2 cellular contexts compared by ENCODE assay signal in the genomic region with DNA sequence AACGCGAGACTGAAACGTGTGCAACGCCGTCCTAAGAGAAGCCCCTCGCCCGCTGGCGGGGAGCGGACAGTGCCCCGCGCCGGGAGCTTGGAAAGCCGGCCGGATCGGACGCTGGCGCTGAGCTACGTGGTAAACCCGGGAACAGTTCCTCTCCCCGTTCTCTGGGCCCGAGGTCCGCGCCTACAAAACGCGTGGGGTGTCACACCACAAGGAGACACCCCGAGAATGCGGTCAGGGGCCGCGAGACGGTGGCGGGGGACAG.
TF ChIP-seq lines count a peak whose summit lies in the region.

No MANE protein-coding gene starts in this region.

TF ChIP-seq in K562, 482 proteins besides CTCF, POLR2A, EP300 and RAD21 (continues in another document):
- TF ChIP-seq, protein P1, sequence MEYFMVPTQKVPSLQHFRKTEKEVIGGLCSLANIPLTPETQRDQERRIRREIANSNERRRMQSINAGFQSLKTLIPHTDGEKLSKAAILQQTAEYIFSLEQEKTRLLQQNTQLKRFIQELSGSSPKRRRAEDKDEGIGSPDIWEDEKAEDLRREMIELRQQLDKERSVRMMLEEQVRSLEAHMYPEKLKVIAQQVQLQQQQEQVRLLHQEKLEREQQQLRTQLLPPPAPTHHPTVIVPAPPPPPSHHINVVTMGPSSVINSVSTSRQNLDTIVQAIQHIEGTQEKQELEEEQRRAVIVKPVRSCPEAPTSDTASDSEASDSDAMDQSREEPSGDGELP (CRISPR knock-in tag; IDR thresholded peaks at IDR 0.05; ENCODE audit: borderline replicate concordance), result 0 out of 2 replicates have a peak, but pooled peaks have one; percentile 27
- no peak for TF ChIP-seq PCBP1 (IDR thresholded peaks at IDR 0.05; ENCODE audit: low read depth, low read length, poor library complexity, severe bottlenecking)
- peak; percentile 52; the same call in 1 of the 2 replicates for TF ChIP-seq ZBTB7A (IDR thresholded peaks at IDR 0.05; ENCODE audit: borderline replicate concordance, control insufficient read depth, low read depth, low read length)
- no peak for TF ChIP-seq HIVEP1 (CRISPR knock-in tag; IDR thresholded peaks at IDR 0.05)
- no peak for TF ChIP-seq HDAC1 (IDR thresholded peaks at IDR 0.05)
- no peak for TF ChIP-seq MAFK (IDR thresholded peaks at IDR 0.05; ENCODE audit: low read length)
- TF ChIP-seq POLR2H (tag; IDR thresholded peaks at IDR 0.05; ENCODE audit: low read depth), result no peak
- TF ChIP-seq TEAD4 (IDR thresholded peaks at IDR 0.05; ENCODE audit: low read length), result no peak
- no peak for TF ChIP-seq TEAD4 (CRISPR knock-in tag; IDR thresholded peaks at IDR 0.05; ENCODE audit: borderline replicate concordance)
- TF ChIP-seq NRF1 (conservative IDR thresholded peaks at IDR 0.05 in 1 of 2, IDR thresholded peaks at IDR 0.05 in 1 of 2), result no peak
- TF ChIP-seq, protein P2, sequence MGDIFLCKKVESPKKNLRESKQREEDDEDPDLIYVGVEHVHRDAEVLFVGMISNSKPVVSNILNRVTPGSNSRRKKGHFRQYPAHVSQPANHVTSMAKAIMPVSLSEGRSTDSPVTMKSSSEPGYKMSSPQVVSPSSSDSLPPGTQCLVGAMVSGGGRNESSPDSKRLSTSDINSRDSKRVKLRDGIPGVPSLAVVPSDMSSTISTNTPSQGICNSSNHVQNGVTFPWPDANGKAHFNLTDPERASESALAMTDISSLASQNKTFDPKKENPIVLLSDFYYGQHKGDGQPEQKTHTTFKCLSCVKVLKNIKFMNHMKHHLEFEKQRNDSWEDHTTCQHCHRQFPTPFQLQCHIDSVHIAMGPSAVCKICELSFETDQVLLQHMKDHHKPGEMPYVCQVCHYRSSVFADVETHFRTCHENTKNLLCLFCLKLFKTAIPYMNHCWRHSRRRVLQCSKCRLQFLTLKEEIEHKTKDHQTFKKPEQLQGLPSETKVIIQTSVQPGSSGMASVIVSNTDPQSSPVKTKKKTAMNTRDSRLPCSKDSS (IDR thresholded peaks at IDR 0.05; ENCODE audit: low read depth, partially characterized antibody), result no peak
- TF ChIP-seq ETS1 (conservative IDR thresholded peaks at IDR 0.05; ENCODE audit: control insufficient read depth, low read depth, low read length), result 0 out of 2 replicates have a peak, but pooled peaks have one; percentile 51
- 0 out of 2 replicates have a peak, but pooled peaks have one; percentile 63 for TF ChIP-seq BCOR (IDR thresholded peaks at IDR 0.05)
- TF ChIP-seq THRAP3 (IDR thresholded peaks at IDR 0.05; ENCODE audit: borderline replicate concordance), result no peak
- TF ChIP-seq GTF2E2 (tag; IDR thresholded peaks at IDR 0.05), result no peak
- no peak for TF ChIP-seq HDGF (IDR thresholded peaks at IDR 0.05)
- no peak for TF ChIP-seq RBM34 (IDR thresholded peaks at IDR 0.05; ENCODE audit: borderline replicate concordance, insufficient read depth, low read length)
- no peak for TF ChIP-seq GTF2F1 (IDR thresholded peaks at IDR 0.05; ENCODE audit: low read depth, low read length)
- no peak for TF ChIP-seq BRF1 (IDR thresholded peaks at IDR 0.05; ENCODE audit: borderline replicate concordance, extremely low read depth, insufficient read length)
- no peak for TF ChIP-seq RBM17 (IDR thresholded peaks at IDR 0.05; ENCODE audit: borderline replicate concordance, low read depth, low read length)

TF ChIP-seq in HEK293T, 16 proteins besides CTCF, POLR2A, EP300 and RAD21:
- TF ChIP-seq SUZ12 (IDR thresholded peaks at IDR 0.05) (no peak), ELF4 (IDR thresholded peaks at IDR 0.05) (no peak), ZNF384 (IDR thresholded peaks at IDR 0.05) (no peak), BHLHE40 (IDR thresholded peaks at IDR 0.05; ENCODE audit: borderline replicate concordance) (no peak), CTBP1 (IDR thresholded peaks at IDR 0.05; ENCODE audit: borderline replicate concordance) (no peak), SP1 (IDR thresholded peaks at IDR 0.05) (no peak), ARNT (IDR thresholded peaks at IDR 0.05) (no peak), L3MBTL2 (conservative IDR thresholded peaks at IDR 0.05) (no peak), FOXM1 (IDR thresholded peaks at IDR 0.05; ENCODE audit: borderline replicate concordance) (no peak), FOXA1 (IDR thresholded peaks at IDR 0.05) (no peak), TARDBP (IDR thresholded peaks at IDR 0.05) (no peak), LEF1 (IDR thresholded peaks at IDR 0.05; ENCODE audit: borderline replicate concordance) (no peak)
